12 cellular contexts compared by ENCODE assay signal in genomic region chr5:90888511-90889324, GRCh38.
DNase-seq lines count a peak whose midpoint lies in the region; ATAC-seq and TF ChIP-seq lines count a peak whose summit lies in the region.
"Had no signal": no experiment of that assay in that cellular context is flagged by ENCODE, and none has a peak within 500 bp of the region (broad histone marks: within the 10 kb centered on the region; RNA-seq: fewer than 3 reads in every experiment).

No MANE protein-coding gene starts in this region.

- H3K79me2 ChIP-seq in ACC112 (ENCODE audit: control insufficient read depth, insufficient read depth, low read length, unreplicated experiment), result no peaks in the 10 kb centered on the region

- 71 to 91% methylated on average over 1 of the region's 1 CpG for WGBS in lung, 2 donors

- no peak overlapping the region for H2AFZ ChIP-seq in ACC112 (ENCODE audit: low read length, unreplicated experiment)

- no peaks in the 10 kb centered on the region for H3K9me3 ChIP-seq in lung (ENCODE audit: control insufficient read depth in 2 of 2, insufficient read depth in 1 of 2, low read length in 1 of 2)

- peak overlapping the region; percentile 27; the same call in 1 of the 2 replicates for H3K4me3 ChIP-seq in ACC112 (ENCODE audit: low read depth, low read length)
- H3K4me3 ChIP-seq in choroid plexus epithelial cell (ENCODE audit: low read depth, low read length), result no peak overlapping the region
- H3K4me3 ChIP-seq in lung, result no peak overlapping the region

- H3K36me3 ChIP-seq in ACC112 (ENCODE audit: insufficient read depth, low read length) (no peaks in the 10 kb centered on the region), lung (ENCODE audit: control insufficient read depth in 2 of 2, insufficient read depth in 2 of 2, low read length in 2 of 2) (no peaks in the 10 kb centered on the region)

- DNase-seq in NCI-H146 treated with DMSO at 0.1 percent for 48 hours (lab: John Stamatoyannopoulos, UW; ENCODE audit: unreplicated experiment), result peak; percentile 15
- DNase-seq in choroid plexus epithelial cell (ENCODE audit: low read depth), result peak; percentile 66
- DNase-seq in lung (ENCODE audit: low spot score), result no peak
- DNase-seq in activated T-cell treated with anti-CD3 and anti-CD28 coated beads, Interleukin-2, amount 50 U/mL, for 1 hour, result no peak
- DNase-seq in T-helper 9 cell, result no peak
- no peak for DNase-seq in activated gamma-delta T cell treated with Interleukin-2 at 50 U/mL for 16 hours
- DNase-seq in posterior vena cava (ENCODE audit: low spot score), result no peak
- DNase-seq: activated CD4-positive, CD25-positive, alpha-beta regulatory T cell; left cardiac atrium; NCI-H2081 treated with DMSO at 0.1 percent for 48 hours; nucleus accumbens had no signal

- H3K27ac ChIP-seq in ACC112 (ENCODE audit: low read depth, low read length) (peak overlapping the region; percentile 53), lung (ENCODE audit: low read depth in 1 of 2, low read length in 1 of 2) (no peak overlapping the region)

- intact Hi-C loops in posterior vena cava (cut with DNase I), result no loop called here

- no peak for TF ChIP-seq CTCF in choroid plexus epithelial cell (conservative IDR thresholded peaks at IDR 0.05; ENCODE audit: low read depth, low read length)
- no peak for TF ChIP-seq CTCF in lung (IDR thresholded peaks at IDR 0.05; ENCODE audit: control extremely low read depth, extremely low read depth)

- peak; percentile 88 for ATAC-seq in lung (ENCODE audit: insufficient read depth, low FRiP score)

- H3K4me1 ChIP-seq in ACC112 (ENCODE audit: control insufficient read depth, insufficient read depth, low read length, unreplicated experiment) (peaks cover 17% of the 10 kb centered on the region), lung (ENCODE audit: control insufficient read depth in 2 of 2, insufficient read depth in 2 of 2, low read length in 2 of 2) (no peaks in the 10 kb centered on the region)

- no peaks in the 10 kb centered on the region for H3K27me3 ChIP-seq in ACC112 (ENCODE audit: insufficient read depth, low read length)
- no peaks in the 10 kb centered on the region for H3K27me3 ChIP-seq in lung (ENCODE audit: control insufficient read depth, insufficient read depth)

Comparison
In these comparisons a context has a peak if more than half of its experiments do, and no peak if none do; other contexts are left out.
1. DNase-seq: peak in NCI-H146 treated with DMSO at 0.1 percent for 48 hours (single experiment) and choroid plexus epithelial cell (single experiment); none in lung (single experiment), activated T-cell treated with anti-CD3 and anti-CD28 coated beads, Interleukin-2, amount 50 U/mL, for 1 hour (single experiment), T-helper 9 cell (single experiment), activated gamma-delta T cell treated with Interleukin-2 at 50 U/mL for 16 hours (single experiment) and posterior vena cava (single experiment).